8 cellular contexts compared by ENCODE assay signal in genomic region chr20:46011631-46012482, GRCh38. TPM values are rescaled to one million over a fixed set of nuclear protein-coding genes. Genes with fewer than 3 reads are reported as not detected.
DNase-seq lines count a peak whose midpoint lies in the region; ATAC-seq, FAIRE-seq and TF ChIP-seq lines count a peak whose summit lies in the region.

No MANE protein-coding gene starts in this region.

- TF ChIP-seq POLR2A in H54 (IDR thresholded peaks at IDR 0.05; ENCODE audit: low read depth, low read length), result no peak

- no peaks in the 10 kb centered on the region for H3K9me3 Mint-ChIP-seq in T-cell

- peak; percentile 16; the same call in 1 of the 2 replicates for TF ChIP-seq CTCF in AG04450 (IDR thresholded peaks at IDR 0.05; ENCODE audit: low read depth, low read length)
- peak; percentile 11 for TF ChIP-seq CTCF in epithelial cell of esophagus (IDR thresholded peaks at IDR 0.05; ENCODE audit: insufficient read depth, low read depth, low read length, missing control alignments)

- H3K23ac ChIP-seq in neuronal stem cell (ENCODE audit: low read depth, low read length, poor library complexity), result peak overlapping the region; percentile 65

- H2AK5ac ChIP-seq in neuronal stem cell (ENCODE audit: low read depth, low read length), result peak overlapping the region; percentile 75

- H3K4me1 Mint-ChIP-seq in T-cell, result peaks cover 60 to 70% (median 64%) of the 10 kb centered on the region in 3 donors

- peaks cover 1% of the 10 kb centered on the region for H3K79me1 ChIP-seq in neuronal stem cell (ENCODE audit: low read depth, low read length)

- H3K14ac ChIP-seq in neuronal stem cell (ENCODE audit: low read length), result peak overlapping the region; percentile 97

- WGBS in neuronal stem cell (ENCODE audit: extremely low coverage in 2 of 2, insufficient read length in 2 of 2, insufficient replicate concordance in 1 of 2), 2 donors, result no CpG with 5 or more reads among the region's 57 CpGs

- no peak overlapping the region for H3K18ac ChIP-seq in neuronal stem cell (ENCODE audit: low read length)

- H3K4me3 Mint-ChIP-seq in T-cell, result peak overlapping the region; percentile 13 to 63 (median 31)

- H3K4me2 ChIP-seq in neuronal stem cell (ENCODE audit: insufficient read depth, low read length, poor library complexity, severe bottlenecking), result no peak overlapping the region

- peaks cover 6 to 10% of the 10 kb centered on the region in 2 donors for H3K4me1 ChIP-seq in neuronal stem cell (ENCODE audit: control insufficient read depth in 2 of 2, insufficient read depth in 1 of 2, low read depth in 1 of 2, low read length in 2 of 2)

- CTCF ChIA-PET in AG04450 (lab: Charles Lee), result interaction anchor here (0.6 to 3.4 kb wide), 5 partner anchors 12 to 1164 kb away, joined by 3 to 29 read pairs (median 4); no protein-coding TSS in a partner anchor
- CTCF ChIA-PET in T-cell (lab: Charles Lee), result interaction anchor here (0.6 to 1.1 kb wide), 4 partner anchors 10 to 41 kb away, joined by 3 to 5 read pairs (median 4); no protein-coding TSS in a partner anchor

- H3K4me3 ChIP-seq in AG04450 (ENCODE audit: low read depth, low read length) (no peak overlapping the region), epithelial cell of esophagus (ENCODE audit: low read length) (no peak overlapping the region), neuronal stem cell (ENCODE audit: low read length in 2 of 2) (peak overlapping the region in 1 of 2 donors; percentile 58)

- H3K9ac ChIP-seq in neuronal stem cell (ENCODE audit: low read depth, low read length, poor library complexity), result no peak overlapping the region

- H3K36me3 Mint-ChIP-seq in T-cell, result no peaks in the 10 kb centered on the region

- H4K91ac ChIP-seq in neuronal stem cell (ENCODE audit: low read depth, low read length, poor library complexity), result no peak overlapping the region

- H2BK15ac ChIP-seq in neuronal stem cell (ENCODE audit: low read length), result no peak overlapping the region

- H2BK12ac ChIP-seq in neuronal stem cell (ENCODE audit: low read length), result no peak overlapping the region

- ATAC-seq in T-cell (replicated peaks in 1 of 4) (no peak), GM21576 (IDR thresholded peaks at IDR 0.05; ENCODE audit: unreplicated experiment) (no peak)

- H3K27me3 ChIP-seq in AG04450 (ENCODE audit: control insufficient read depth, insufficient read depth, low read length), result peaks cover 73% of the 10 kb centered on the region
- H3K27me3 ChIP-seq in neuronal stem cell (ENCODE audit: control insufficient read depth in 3 of 3, insufficient read depth in 3 of 3, low read depth in 1 of 3, low read length in 3 of 3), result peaks cover 0 to 25% (median 6%) of the 10 kb centered on the region in 3 experiments

- H3K27me3 Mint-ChIP-seq in T-cell, result peaks cover 63 to 66% of the 10 kb centered on the region in 2 donors

- no peak overlapping the region for H3K27ac ChIP-seq in AG04450 (ENCODE audit: low read depth, low read length)
- no peak overlapping the region for H3K27ac ChIP-seq in neuronal stem cell (replicated peaks; ENCODE audit: low read length)

- peak overlapping the region; percentile 69 for H2BK120ac ChIP-seq in neuronal stem cell (ENCODE audit: low read depth, low read length)

- H3K9me3 ChIP-seq in AG04450 (ENCODE audit: control insufficient read depth, insufficient read depth, low read length) (peaks cover 21% of the 10 kb centered on the region), neuronal stem cell (replicated peaks in 1 of 2; ENCODE audit: control insufficient read depth in 2 of 2, insufficient read depth in 1 of 2, low read depth in 1 of 2, low read length in 2 of 2) (peaks cover 0 to 5% of the 10 kb centered on the region in 2 donors)

- no peak overlapping the region for H2AFZ ChIP-seq in neuronal stem cell (ENCODE audit: low read length)

- H3K4ac ChIP-seq in neuronal stem cell (ENCODE audit: low read length), result no peak overlapping the region

- H2BK5ac ChIP-seq in neuronal stem cell (ENCODE audit: low read length), result no peak overlapping the region

- no peaks in the 10 kb centered on the region for H3K36me3 ChIP-seq in neuronal stem cell (replicated peaks in 1 of 2; ENCODE audit: control insufficient read depth in 2 of 2, insufficient read depth in 2 of 2, low read length in 2 of 2)

- DNase-seq in AG04450 (ENCODE audit: low read depth, low spot score) (no peak), H54 (ENCODE audit: insufficient read length, low spot score) (peak; percentile 71), T-cell (peak in 5 of 34 experiments; percentile 26 to 40 (median 35)), epithelial cell of esophagus (ENCODE audit: low read depth) (peak; percentile 72), neuronal stem cell (ENCODE audit: low spot score) (no peak), NCI-H1092 (lab: John Stamatoyannopoulos, UW) (no peak), LoVo (ENCODE audit: low spot score) (no peak)

- POLR2A ChIA-PET in AG04450 (lab: Yijun Ruan, JAX), result no interaction called here
- POLR2A ChIA-PET in T-cell (lab: Charles Lee), result no interaction called here

- FAIRE-seq in H54 (lab: Jason Lieb, UNC), result no peak

- H4K8ac ChIP-seq in neuronal stem cell (ENCODE audit: low read depth, low read length), result peak overlapping the region; percentile 17

- no peak overlapping the region for H3K27ac Mint-ChIP-seq in T-cell

RNA-seq across cellular contexts. Expression of gene MMP9, which starts 3.1 kb away (rescaled TPM):
- polyA plus RNA-seq in AG04450 (2011; rRNA removed), result not detected in 2 replicates
- polyA minus RNA-seq in AG04450 (2011; rRNA and poly(A)+ RNA removed), result not detected in 2 replicates
- total RNA-seq in T-cell, result 1 to 10 TPM in 2 of 5 donors, under 1 TPM in 3; 0.15 to 3.4 (median 0.47) TPM
- 0.18 TPM for polyA plus RNA-seq in neuronal stem cell (2013, experiment 1 of 2)
- polyA plus RNA-seq in neuronal stem cell (2013, experiment 2 of 2), result 0.18 TPM

RNA-seq across cellular contexts. Expression of gene SLC12A5, which starts 17.2 kb away (rescaled TPM):
- 0.55 and 1.7 TPM in 2 replicates for polyA plus RNA-seq in AG04450 (2011; rRNA removed)
- 0.13 and 1.3 TPM in 2 replicates for polyA minus RNA-seq in AG04450 (2011; rRNA and poly(A)+ RNA removed)
- under 1 TPM in 1 of 5 donors, not detected in 4; 0.05 TPM for total RNA-seq in T-cell
- polyA plus RNA-seq in neuronal stem cell (2013, experiment 1 of 2), result 8.5 TPM
- polyA plus RNA-seq in neuronal stem cell (2013, experiment 2 of 2), result 6.5 TPM

RNA-seq across cellular contexts. Expression of gene ZNF335, which starts 39.9 kb away (rescaled TPM):
- polyA plus RNA-seq in AG04450 (2011; rRNA removed), result 5.5 and 7.6 TPM in 2 replicates
- 18.8 and 19.3 TPM in 2 replicates for polyA minus RNA-seq in AG04450 (2011; rRNA and poly(A)+ RNA removed)
- 100 to 1,000 TPM in 1 of 5 donors, 10 to 100 TPM in 4; 58.6 to 106 (median 68.3) TPM for total RNA-seq in T-cell
- polyA plus RNA-seq in neuronal stem cell (2013, experiment 1 of 2), result 7.3 TPM
- 7.1 TPM for polyA plus RNA-seq in neuronal stem cell (2013, experiment 2 of 2)

Comparison
In these comparisons a context has a peak if more than half of its experiments do, and no peak if none do; other contexts are left out.
1. DNase-seq: peak in H54 (single experiment) and epithelial cell of esophagus (single experiment); none in AG04450 (single experiment), neuronal stem cell (single experiment), NCI-H1092 (single experiment) and LoVo (single experiment).